In the genomic region with DNA sequence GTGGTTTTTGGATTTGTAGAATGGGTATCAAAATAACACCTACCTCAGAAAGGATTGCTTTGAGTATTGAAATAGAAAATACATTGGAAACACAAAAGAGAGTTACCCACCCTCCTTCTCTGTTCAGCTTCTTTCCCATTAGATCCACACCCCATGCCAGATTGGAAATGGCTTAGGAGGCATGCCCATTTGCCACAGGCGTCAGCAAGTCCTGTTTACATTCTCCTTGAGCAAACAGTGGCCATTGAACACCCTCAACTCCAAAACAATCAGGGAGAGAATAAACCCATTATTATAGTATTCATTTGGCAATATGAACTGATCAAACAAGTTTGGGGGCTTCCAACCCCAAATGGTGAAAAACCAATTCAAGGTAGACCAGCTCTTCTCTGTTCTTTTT, we compare ENCODE assay signal across 18 cellular contexts. TPM values are rescaled to one million over a fixed set of nuclear protein-coding genes. Genes with fewer than 3 reads are reported as not detected.
A peak's percentile ranks its signal among the peaks of the same experiment; 100 is the strongest.
DNase-seq lines count a peak whose midpoint lies in the region; TF ChIP-seq lines count a peak whose summit lies in the region.
"Had no signal": no experiment of that assay in that cellular context is flagged by ENCODE, and none has a peak within 500 bp of the region (broad histone marks: within the 10 kb centered on the region; RNA-seq: fewer than 3 reads in every experiment).

No MANE protein-coding gene starts in this region.

- no peak overlapping the region for H3K27ac ChIP-seq in Karpas-422 (ENCODE audit: low read length)
- H3K27ac ChIP-seq: gastrocnemius medialis, HL-60, suprapubic skin had no signal

- peaks cover 20% of the 10 kb centered on the region for H3K4me1 ChIP-seq in Karpas-422 (ENCODE audit: low read length)

- no peaks in the 10 kb centered on the region for H3K9me2 ChIP-seq in Karpas-422 (replicated peaks; ENCODE audit: insufficient read depth, low read length)

- H3K79me2 ChIP-seq in Karpas-422 (ENCODE audit: low read length), result no peaks in the 10 kb centered on the region

- no peaks in the 10 kb centered on the region for H3K36me3 ChIP-seq in Karpas-422 (ENCODE audit: insufficient read depth, low read length)
- H3K36me3 ChIP-seq: gastrocnemius medialis, suprapubic skin had no signal

- H3K9me3 ChIP-seq in Karpas-422 (ENCODE audit: low read length), result no peaks in the 10 kb centered on the region
- H3K9me3 ChIP-seq: gastrocnemius medialis, suprapubic skin had no signal

- DNase-seq in COLO668 (lab: John Stamatoyannopoulos, UW; ENCODE audit: unreplicated experiment) (peak; percentile 53), Karpas-422 (peak; percentile 26), NCI-H446 treated with DMSO at 0.1 percent for 48 hours (lab: John Stamatoyannopoulos, UW) (peak; percentile 62), HuH-7.5 (ENCODE audit: low spot score) (no peak), glutamatergic neuron (no peak), NCI-H187 (lab: John Stamatoyannopoulos, UW) (no peak)
- DNase-seq: activated B cell treated with CpG ODN at 0.5 μM for 24 hours, anterior cingulate cortex, DMS79, gastrocnemius medialis, KG1, natural killer cell, NCI-H1694 treated with DMSO at 0.1 percent for 48 hours, Right ventricle myocardium superior had no signal

- no peak for TF ChIP-seq CTCF in brain (conservative IDR thresholded peaks at IDR 0.05)
- TF ChIP-seq CTCF in glutamatergic neuron (IDR thresholded peaks at IDR 0.05; ENCODE audit: partially characterized antibody, unreplicated experiment), result no peak

- H3K4me2 ChIP-seq in Karpas-422 (ENCODE audit: low read depth, low read length, poor library complexity, severe bottlenecking), result no peak overlapping the region

- peaks cover 52% of the 10 kb centered on the region for H3K4me1 Mint-ChIP-seq in brain
- peaks cover 8% of the 10 kb centered on the region for H3K4me1 Mint-ChIP-seq in glutamatergic neuron (ENCODE audit: low read depth, unreplicated experiment)

- no peak overlapping the region for H2AFZ ChIP-seq in Karpas-422 (ENCODE audit: low read length)

- H3K27me3 ChIP-seq in Karpas-422 (ENCODE audit: low read length), result no peaks in the 10 kb centered on the region

- H3K27ac Mint-ChIP-seq in brain (peak overlapping the region in 2 of 5 experiments; percentile 88), glutamatergic neuron (ENCODE audit: unreplicated experiment) (no peak overlapping the region)
- H3K27ac Mint-ChIP-seq: activated B cell treated with CpG ODN at 0.5 μM for 24 hours, natural killer cell had no signal

- 0 out of 2 replicates have a peak, but pooled peaks cover 3% of the 10 kb centered on the region for H4K20me1 ChIP-seq in Karpas-422 (ENCODE audit: insufficient read depth, low read depth, low read length)

- no peak overlapping the region for H3K9ac ChIP-seq in Karpas-422 (ENCODE audit: low read length)

- H3K4me3 Mint-ChIP-seq in brain (peak overlapping the region in 4 of 5 experiments; percentile 75 to 90 (median 87)), glutamatergic neuron (ENCODE audit: unreplicated experiment) (no peak overlapping the region)
- H3K4me3 Mint-ChIP-seq: activated B cell treated with CpG ODN at 0.5 μM for 24 hours, natural killer cell had no signal

- H3K36me3 Mint-ChIP-seq in brain (peaks cover 13% of the 10 kb centered on the region), glutamatergic neuron (ENCODE audit: unreplicated experiment) (peaks cover 3% of the 10 kb centered on the region)
- H3K36me3 Mint-ChIP-seq: natural killer cell had no signal

- H3K9me3 Mint-ChIP-seq in brain (peaks cover 0 to 10% (median 3%) of the 10 kb centered on the region in 5 experiments), glutamatergic neuron (ENCODE audit: unreplicated experiment) (peaks cover 9% of the 10 kb centered on the region)
- H3K9me3 Mint-ChIP-seq: activated B cell treated with CpG ODN at 0.5 μM for 24 hours, natural killer cell had no signal

- H3K27me3 Mint-ChIP-seq in brain, result peaks cover 32% of the 10 kb centered on the region
- H3K27me3 Mint-ChIP-seq in glutamatergic neuron (ENCODE audit: unreplicated experiment), result peaks cover 16% of the 10 kb centered on the region

- no peak overlapping the region for H3K4me3 ChIP-seq in Karpas-422 (ENCODE audit: low read length)
- H3K4me3 ChIP-seq: gastrocnemius medialis, lung, suprapubic skin had no signal

RNA-seq across cellular contexts. Expression of a gene that starts 2.4 kb away (rescaled TPM):
- total RNA-seq in Karpas-422 (2014; rRNA removed; shearing (Covaris generic); ENCODE audit: low replicate concordance), result 0.22 and 4.7 TPM in 2 replicates
- 205 TPM for polyA plus RNA-seq in brain (ENCODE audit: insufficient read depth, low read depth, low replicate concordance)
- total RNA-seq in glutamatergic neuron (ENCODE audit: unreplicated experiment), result 1.5 TPM

RNA-seq across cellular contexts. Expression of a gene that starts 25.7 kb away (rescaled TPM):
- total RNA-seq in Karpas-422 (2014; rRNA removed; shearing (Covaris generic); ENCODE audit: low replicate concordance), result 11.1 and 18.7 TPM in 2 replicates
- polyA plus RNA-seq in brain (ENCODE audit: insufficient read depth, low read depth, low replicate concordance), result 21.1 TPM
- total RNA-seq in glutamatergic neuron (ENCODE audit: unreplicated experiment), result 30.8 TPM

RNA-seq across cellular contexts. Expression of a gene that starts 40.5 kb away (rescaled TPM):
- 7.9 and 17.8 TPM in 2 replicates for total RNA-seq in Karpas-422 (2014; rRNA removed; shearing (Covaris generic); ENCODE audit: low replicate concordance)
- polyA plus RNA-seq in brain (ENCODE audit: insufficient read depth, low read depth, low replicate concordance), result 27.5 TPM
- total RNA-seq in glutamatergic neuron (ENCODE audit: unreplicated experiment), result 66.0 TPM

Comparison
In these comparisons a context has a peak if more than half of its experiments do, and no peak if none do; other contexts are left out.
1. DNase-seq: peak in COLO668 (single experiment), Karpas-422 (single experiment) and NCI-H446 treated with DMSO at 0.1 percent for 48 hours (single experiment); none in HuH-7.5 (single experiment), glutamatergic neuron (single experiment) and NCI-H187 (0 of 2).